ENCODE assay signal across 1 cellular context in the genomic region with DNA sequence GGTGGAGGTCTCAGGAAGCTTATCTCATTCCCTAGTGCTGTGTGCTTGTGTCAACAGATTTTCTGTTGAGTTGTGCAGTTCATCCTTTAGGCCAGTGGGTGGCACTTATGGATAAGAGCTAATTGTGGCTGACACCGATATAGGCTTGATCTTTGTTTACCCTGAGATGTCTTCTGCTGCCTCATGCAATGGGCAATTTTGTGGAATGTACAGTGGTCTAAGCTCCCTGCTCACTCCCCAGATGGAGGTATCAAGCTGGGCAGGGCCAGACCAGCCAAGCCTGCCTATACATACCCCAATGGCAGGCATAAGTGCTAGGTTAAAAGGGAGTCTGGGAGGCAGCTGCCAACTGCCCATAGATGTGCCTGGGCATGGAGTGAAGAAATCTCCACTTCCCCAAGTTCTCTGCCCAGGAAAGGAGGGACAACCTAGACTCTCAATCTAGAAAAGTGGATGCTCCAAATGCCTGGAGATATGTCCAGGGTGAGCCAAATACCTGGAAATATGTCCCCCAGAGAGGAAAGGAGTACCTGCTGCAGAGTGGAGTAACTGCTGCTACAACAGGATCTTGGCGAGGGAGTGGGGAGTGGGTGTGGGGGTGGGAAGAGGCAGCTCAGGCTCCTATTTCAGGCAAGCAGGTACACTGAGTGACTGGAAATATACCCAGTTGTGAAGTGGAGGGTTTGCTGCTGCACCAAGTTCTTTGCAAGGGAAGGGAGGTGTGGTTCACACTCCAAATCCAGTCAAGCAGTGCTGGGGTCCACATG.
A peak's percentile ranks its signal among the peaks of the same experiment; 100 is the strongest.
TF ChIP-seq lines count a peak whose summit lies in the region.

No MANE protein-coding gene starts in this region.

TF ChIP-seq in K562, 482 proteins besides CTCF, POLR2A, EP300 and RAD21 (continued from another document):
- TF ChIP-seq ZNF407 (IDR thresholded peaks at IDR 0.05; ENCODE audit: low read depth) (no peak), FOXA3 (CRISPR knock-in tag; conservative IDR thresholded peaks at IDR 0.05 in 1 of 2, IDR thresholded peaks at IDR 0.05 in 1 of 2) (0 out of 4 replicates have a peak, but pooled peaks of 1 of the 2 experiments have one; percentile 7), SMC3 (conservative IDR thresholded peaks at IDR 0.05; ENCODE audit: insufficient read depth, low read depth, low read length) (0 out of 2 replicates have a peak, but pooled peaks have one; percentile 42), MTA1 (IDR thresholded peaks at IDR 0.05; ENCODE audit: borderline replicate concordance) (no peak), ZNF253 (CRISPR knock-in tag; conservative IDR thresholded peaks at IDR 0.05) (no peak), MEIS2 (IDR thresholded peaks at IDR 0.05; ENCODE audit: partially characterized antibody) (no peak), ZNF507 (tag; conservative IDR thresholded peaks at IDR 0.05) (no peak)
